Comparison of ENCODE assay signal across 9 cellular contexts in the genomic region with DNA sequence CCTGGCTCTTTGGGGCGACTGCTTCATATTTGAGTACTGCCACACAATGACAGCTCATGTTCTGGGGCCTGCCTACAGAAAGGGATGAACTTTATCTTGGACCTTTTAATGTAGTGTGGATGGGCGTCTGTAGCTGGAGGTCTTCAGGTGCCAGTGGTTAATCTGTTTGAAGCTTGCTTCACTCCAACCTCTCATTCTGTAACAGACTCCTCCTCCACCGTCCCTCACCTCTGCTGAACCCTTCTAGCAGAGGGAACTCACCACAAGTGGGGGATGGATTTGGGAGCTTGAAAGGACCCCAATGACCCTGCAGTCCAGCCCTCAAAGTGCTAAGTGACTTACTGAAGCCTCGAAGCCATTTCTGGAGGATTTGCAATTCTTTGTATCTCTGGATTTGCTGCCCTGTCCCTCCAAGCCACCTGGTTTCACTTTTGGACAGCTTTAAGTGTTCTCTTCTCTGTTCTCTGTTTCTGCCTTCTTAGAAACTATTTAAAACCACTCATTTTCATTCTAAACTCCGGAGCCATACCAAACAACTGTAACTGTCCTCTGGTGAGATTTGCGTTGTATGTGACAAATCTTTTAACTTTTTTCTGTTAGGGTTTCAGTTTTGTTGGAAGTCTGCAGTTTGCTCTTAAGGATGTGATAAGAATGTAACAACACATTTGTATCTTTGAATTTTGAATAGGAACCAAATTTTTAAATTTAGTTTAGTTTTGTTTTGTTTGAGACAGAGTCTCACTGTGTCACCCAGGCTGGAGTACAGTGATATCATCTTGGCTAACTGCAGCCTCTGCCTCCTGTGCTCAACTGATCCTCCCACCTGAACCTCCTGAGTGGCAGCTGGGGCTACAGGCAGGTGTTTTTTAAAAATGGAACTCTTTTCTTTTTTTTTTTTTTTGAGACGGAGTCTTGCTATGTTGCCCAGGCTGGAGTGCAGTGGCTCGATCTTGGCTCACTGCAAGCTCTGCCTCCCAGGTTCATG. TPM values are rescaled to one million over a fixed set of nuclear protein-coding genes. Genes with fewer than 3 reads are reported as not detected.
DNase-seq lines count a peak whose midpoint lies in the region; ATAC-seq and TF ChIP-seq lines count a peak whose summit lies in the region.
"Had no signal": no experiment of that assay in that cellular context is flagged by ENCODE, and none has a peak within 500 bp of the region (broad histone marks: within the 10 kb centered on the region; RNA-seq: fewer than 3 reads in every experiment).

No MANE protein-coding gene starts in this region.

- intact Hi-C loops in PC-3 (cut with micrococcal nuclease): no loop called here
- intact Hi-C loops in Calu3 (cut with micrococcal nuclease; ENCODE audit: unreplicated experiment): loop anchor here (1.0 kb wide), 1 partner anchor 31 kb away; no protein-coding TSS in a partner anchor
- intact Hi-C loops in left cardiac atrium (cut with DNase I): no loop called here

- no peaks in the 10 kb centered on the region for H3K79me2 ChIP-seq in PC-3 (ENCODE audit: low read length)

- POLR2A ChIA-PET in PC-3 (lab: Charles Lee; ENCODE audit: unreplicated experiment): no interaction called here

- H3K27me3 Mint-ChIP-seq in activated naive CD8-positive, alpha-beta T cell: no peaks in the 10 kb centered on the region
- no peaks in the 10 kb centered on the region for H3K27me3 Mint-ChIP-seq in activated naive CD8-positive, alpha-beta T cell treated with anti-CD3 and anti-CD28 coated beads, Interleukin-2, amount 50 U/mL, for 24 hours
- no peaks in the 10 kb centered on the region for H3K27me3 Mint-ChIP-seq in stimulated activated naive CD8-positive, alpha-beta T cell treated with anti-CD3 and anti-CD28 coated beads, Interleukin-15, amount 100 ng/mL, for 72 hours
- no peaks in the 10 kb centered on the region for H3K27me3 Mint-ChIP-seq in Calu3 (ENCODE audit: unreplicated experiment)

- no peaks in the 10 kb centered on the region for H3K9me2 ChIP-seq in PC-3 (replicated peaks; ENCODE audit: low read length)

- H2AFZ ChIP-seq in PC-3 (ENCODE audit: low read length): no peak overlapping the region

- no peak overlapping the region for H3K4me3 ChIP-seq in PC-3 (ENCODE audit: low read length)

- H3K4me2 ChIP-seq in PC-3 (ENCODE audit: low read length): 0 out of 2 replicates have a peak overlapping the region, but pooled peaks have one; percentile 31

- H3K4me3 Mint-ChIP-seq in activated naive CD8-positive, alpha-beta T cell: no peak overlapping the region
- H3K4me3 Mint-ChIP-seq in activated naive CD8-positive, alpha-beta T cell treated with anti-CD3 and anti-CD28 coated beads, Interleukin-2, amount 50 U/mL, for 24 hours: no peak overlapping the region
- peak overlapping the region; percentile 44 for H3K4me3 Mint-ChIP-seq in stimulated activated naive CD8-positive, alpha-beta T cell treated with anti-CD3 and anti-CD28 coated beads, Interleukin-15, amount 100 ng/mL, for 72 hours
- no peak overlapping the region for H3K4me3 Mint-ChIP-seq in Calu3 (ENCODE audit: low read depth, unreplicated experiment)

- CTCF ChIA-PET in PC-3 (lab: Charles Lee) (no interaction called here), Calu3 (lab: Charles Lee) (interaction anchor here (0.7 kb wide), 1 partner anchor 9 kb away, joined by 3 read pairs; no protein-coding TSS in a partner anchor)

- H3K27me3 ChIP-seq in PC-3 (ENCODE audit: low read length): no peaks in the 10 kb centered on the region

- peaks cover 55% of the 10 kb centered on the region for H3K4me1 Mint-ChIP-seq in activated naive CD8-positive, alpha-beta T cell (ENCODE audit: low read depth)
- H3K4me1 Mint-ChIP-seq in activated naive CD8-positive, alpha-beta T cell treated with anti-CD3 and anti-CD28 coated beads, Interleukin-2, amount 50 U/mL, for 24 hours: peaks cover 53% of the 10 kb centered on the region
- H3K4me1 Mint-ChIP-seq in stimulated activated naive CD8-positive, alpha-beta T cell treated with anti-CD3 and anti-CD28 coated beads, Interleukin-15, amount 100 ng/mL, for 72 hours: peaks cover 86% of the 10 kb centered on the region
- peaks cover 30% of the 10 kb centered on the region for H3K4me1 Mint-ChIP-seq in Calu3 (ENCODE audit: low read depth, unreplicated experiment)

- H3K36me3 ChIP-seq in PC-3 (ENCODE audit: low read depth, low read length): no peaks in the 10 kb centered on the region

- H3K9me3 Mint-ChIP-seq in activated naive CD8-positive, alpha-beta T cell (ENCODE audit: low read depth): no peaks in the 10 kb centered on the region
- no peaks in the 10 kb centered on the region for H3K9me3 Mint-ChIP-seq in activated naive CD8-positive, alpha-beta T cell treated with anti-CD3 and anti-CD28 coated beads, Interleukin-2, amount 50 U/mL, for 24 hours
- no peaks in the 10 kb centered on the region for H3K9me3 Mint-ChIP-seq in stimulated activated naive CD8-positive, alpha-beta T cell treated with anti-CD3 and anti-CD28 coated beads, Interleukin-15, amount 100 ng/mL, for 72 hours
- H3K9me3 Mint-ChIP-seq in Calu3 (ENCODE audit: low read depth, unreplicated experiment): no peaks in the 10 kb centered on the region

- DNase-seq in activated naive CD8-positive, alpha-beta T cell treated with anti-CD3 and anti-CD28 coated beads, Interleukin-2, amount 50 U/mL, for 24 hours: no peak
- DNase-seq in PC-3 (no peak), HK-2 (ENCODE audit: unreplicated experiment) (no peak), Calu3 (no peak), left cardiac atrium (no peak)
- no peak for DNase-seq in stimulated activated naive CD8-positive, alpha-beta T cell treated with anti-CD3 and anti-CD28 coated beads, Interleukin-15, amount 100 ng/mL, for 72 hours

- no peaks in the 10 kb centered on the region for H3K9me3 ChIP-seq in PC-3 (ENCODE audit: low read length)

- BruUV-seq in PC-3 (replicated peaks; lab: Mats Ljungman, UMichigan) (no TSS peak), Calu3 (replicated peaks; lab: Mats Ljungman, UMichigan) (no TSS peak)

- H3F3A ChIP-seq in PC-3 (ENCODE audit: low read length, unreplicated experiment): no peaks in the 10 kb centered on the region

- peaks cover 16% of the 10 kb centered on the region for H3K4me1 ChIP-seq in PC-3 (ENCODE audit: insufficient read depth, low read length)

- TF ChIP-seq CTCF in PC-3 (conservative IDR thresholded peaks at IDR 0.05; ENCODE audit: low read depth, low read length): no peak
- no peak for TF ChIP-seq CTCF in Calu3 (IDR thresholded peaks at IDR 0.05; ENCODE audit: unreplicated experiment)

- H3K36me3 Mint-ChIP-seq in activated naive CD8-positive, alpha-beta T cell: peaks cover 2% of the 10 kb centered on the region
- peaks cover 4% of the 10 kb centered on the region for H3K36me3 Mint-ChIP-seq in activated naive CD8-positive, alpha-beta T cell treated with anti-CD3 and anti-CD28 coated beads, Interleukin-2, amount 50 U/mL, for 24 hours (ENCODE audit: low read depth)
- H3K36me3 Mint-ChIP-seq in Calu3 (ENCODE audit: insufficient read depth, unreplicated experiment): peaks cover 15% of the 10 kb centered on the region

- no peak overlapping the region for H3K27ac ChIP-seq in PC-3 (ENCODE audit: low read length)
- H3K27ac ChIP-seq: C4-2B had no signal

- no peak for ATAC-seq in activated naive CD8-positive, alpha-beta T cell treated with anti-CD3 and anti-CD28 coated beads, Interleukin-2, amount 50 U/mL, for 24 hours
- ATAC-seq in HG02870 (IDR thresholded peaks at IDR 0.05; ENCODE audit: unreplicated experiment) (peak; percentile 93), PC-3 (no peak), left cardiac atrium (no peak)
- ATAC-seq in stimulated activated naive CD8-positive, alpha-beta T cell treated with anti-CD3 and anti-CD28 coated beads, Interleukin-15, amount 100 ng/mL, for 72 hours: peak; percentile 57

- no peaks in the 10 kb centered on the region for H4K20me1 ChIP-seq in PC-3 (ENCODE audit: low read length)

- H3K9ac ChIP-seq in PC-3 (ENCODE audit: low read length): no peak overlapping the region

- H3K27ac Mint-ChIP-seq in activated naive CD8-positive, alpha-beta T cell: peak overlapping the region; percentile 67
- H3K27ac Mint-ChIP-seq in activated naive CD8-positive, alpha-beta T cell treated with anti-CD3 and anti-CD28 coated beads, Interleukin-2, amount 50 U/mL, for 24 hours: no peak overlapping the region
- H3K27ac Mint-ChIP-seq in stimulated activated naive CD8-positive, alpha-beta T cell treated with anti-CD3 and anti-CD28 coated beads, Interleukin-15, amount 100 ng/mL, for 72 hours: peak overlapping the region; percentile 50 to 66
- H3K27ac Mint-ChIP-seq in Calu3 (ENCODE audit: unreplicated experiment): no peak overlapping the region

RNA-seq across cellular contexts. Expression of gene CASP8, which starts 37.0 kb away (rescaled TPM):
- total RNA-seq in PC-3 (2014; rRNA removed): 22.2 and 29.4 TPM in 2 replicates
- total RNA-seq in Calu3 (2022): 67.1 and 87.6 TPM in 2 replicates
- 1 to 10 TPM; 5.4 to 7.4 TPM for total RNA-seq in left cardiac atrium

RNA-seq across cellular contexts. Expression of gene CASP10, which starts 40.4 kb away (rescaled TPM):
- total RNA-seq in PC-3 (2014; rRNA removed) (1.3 and 4.2 TPM in 2 replicates), Calu3 (2022) (21.4 and 22.5 TPM in 2 replicates), left cardiac atrium (1 to 10 TPM; 7.1 to 9.9 TPM)

Comparison
In these comparisons a context has a peak if more than half of its experiments do, and no peak if none do; other contexts are left out.
1. H3K27ac Mint-ChIP-seq: peak in activated naive CD8-positive, alpha-beta T cell (single experiment) and stimulated activated naive CD8-positive, alpha-beta T cell treated with anti-CD3 and anti-CD28 coated beads, Interleukin-15, amount 100 ng/mL, for 72 hours (2 of 2); none in activated naive CD8-positive, alpha-beta T cell treated with anti-CD3 and anti-CD28 coated beads, Interleukin-2, amount 50 U/mL, for 24 hours (single experiment) and Calu3 (single experiment).
2. H3K4me3 Mint-ChIP-seq: peak in stimulated activated naive CD8-positive, alpha-beta T cell treated with anti-CD3 and anti-CD28 coated beads, Interleukin-15, amount 100 ng/mL, for 72 hours (2 of 2); none in activated naive CD8-positive, alpha-beta T cell (single experiment), activated naive CD8-positive, alpha-beta T cell treated with anti-CD3 and anti-CD28 coated beads, Interleukin-2, amount 50 U/mL, for 24 hours (single experiment) and Calu3 (single experiment).
3. ATAC-seq: peak in HG02870 (single experiment) and stimulated activated naive CD8-positive, alpha-beta T cell treated with anti-CD3 and anti-CD28 coated beads, Interleukin-15, amount 100 ng/mL, for 72 hours (single experiment); none in activated naive CD8-positive, alpha-beta T cell treated with anti-CD3 and anti-CD28 coated beads, Interleukin-2, amount 50 U/mL, for 24 hours (single experiment), PC-3 (single experiment) and left cardiac atrium (0 of 2).